Comparison of ENCODE assay signal across 8 cellular contexts in the genomic region with DNA sequence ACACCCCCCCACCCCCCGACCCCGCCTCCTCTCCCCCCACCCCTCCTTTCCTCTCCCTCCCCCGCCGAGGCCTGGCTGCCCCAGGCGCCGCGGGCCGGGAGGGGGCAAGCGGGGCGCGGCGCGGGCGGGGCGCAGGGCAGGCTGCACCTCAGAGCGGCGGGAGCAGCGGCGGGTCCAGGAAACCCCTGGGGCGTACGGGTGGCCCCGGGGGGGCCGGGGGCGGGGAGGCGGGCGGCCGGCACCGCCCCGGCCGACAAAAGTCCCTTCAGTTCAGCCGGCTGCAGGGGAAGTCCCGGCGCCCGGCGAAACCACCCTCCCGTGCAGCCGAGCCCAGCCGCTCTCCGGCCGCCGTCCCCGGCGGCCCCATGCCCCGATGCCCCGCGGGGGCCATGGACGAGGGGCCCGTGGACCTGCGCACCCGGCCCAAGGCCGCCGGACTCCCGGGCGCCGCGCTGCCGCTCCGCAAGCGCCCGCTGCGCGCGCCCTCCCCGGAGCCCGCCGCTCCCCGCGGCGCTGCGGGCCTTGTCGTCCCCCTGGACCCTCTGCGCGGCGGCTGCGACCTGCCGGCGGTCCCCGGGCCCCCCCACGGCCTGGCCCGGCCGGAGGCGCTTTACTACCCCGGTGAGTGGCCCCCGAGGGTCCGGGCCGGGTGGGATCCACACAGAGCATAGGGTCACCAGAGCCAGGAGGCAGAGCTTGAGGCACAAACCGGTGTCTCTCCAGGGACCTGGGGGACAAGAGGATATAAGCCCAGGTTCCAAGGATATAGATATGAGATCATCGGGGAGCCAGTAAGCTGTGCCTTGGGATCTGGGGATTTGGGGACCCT. TPM values are rescaled to one million over a fixed set of nuclear protein-coding genes. Genes with fewer than 3 reads are reported as not detected.
DNase-seq lines count a peak whose midpoint lies in the region; ATAC-seq and TF ChIP-seq lines count a peak whose summit lies in the region.

Gene BCL3 (plus strand): TSS at position 283 of the 829 bp plus-strand sequence. CDS start 83 bp downstream, at position 366.

- H3K9me3 Mint-ChIP-seq in natural killer cell, result no peaks in the 10 kb centered on the region

- peaks cover 0 to 32% (median 21%) of the 10 kb centered on the region in 4 donors for H3K36me3 ChIP-seq in esophagus muscularis mucosa

- TF ChIP-seq CTCF in esophagus muscularis mucosa (IDR thresholded peaks at IDR 0.05) (peak in 1 of 3 experiments; percentile 12), natural killer cell (IDR thresholded peaks at IDR 0.05) (no peak)

- 3% methylated on average over 4 of the region's 88 CpGs for WGBS in esophagus muscularis mucosa

- peaks cover 41 to 69% of the 10 kb centered on the region in 2 donors for H3K4me1 Mint-ChIP-seq in natural killer cell

- intact Hi-C loops in esophagus muscularis mucosa (cut with DNase I) (no loop called here), natural killer cell (cut with micrococcal nuclease) (loop anchor here (1.0 kb wide), 1 partner anchor 22 kb away; no protein-coding TSS in a partner anchor)

- TF ChIP-seq POLR2A in esophagus muscularis mucosa (IDR thresholded peaks at IDR 0.05; ENCODE audit: low read depth), result no peak

- ATAC-seq in GM21447 (IDR thresholded peaks at IDR 0.05; ENCODE audit: unreplicated experiment) (peak; percentile 26), natural killer cell (peak; percentile 43 to 79 (median 67))

- peak within 1 kb of the TSS; percentile 75 to 84 (median 80) for H3K4me3 ChIP-seq in esophagus muscularis mucosa

- no peak for TF ChIP-seq EP300 in esophagus muscularis mucosa (IDR thresholded peaks at IDR 0.05)

- H3K36me3 Mint-ChIP-seq in natural killer cell, result no peaks in the 10 kb centered on the region

- no peaks in the 10 kb centered on the region for H3K27me3 ChIP-seq in esophagus muscularis mucosa

- peak within 1 kb of the TSS; percentile 91 to 93 for H3K27ac Mint-ChIP-seq in natural killer cell

- DNase-seq in C1 segment of cervical spinal cord (lab: John Stamatoyannopoulos, UW), result peak in 8 of 14 donors; percentile 25 to 65 (median 48)
- DNase-seq in NCI-H226, result peak; percentile 77
- DNase-seq in activated T-cell treated with anti-CD3 and anti-CD28 coated beads for 24 hours (ENCODE audit: low read depth), result peak; percentile 52
- DNase-seq in esophagus muscularis mucosa (ENCODE audit: extremely low spot score), result no peak
- peak; percentile 77 for DNase-seq in natural killer cell
- peak in 25 of 49 donors; percentile 8 to 69 (median 29) for DNase-seq in substantia nigra (lab: John Stamatoyannopoulos, UW)
- DNase-seq in NCI-H1105 (lab: John Stamatoyannopoulos, UW), result no peak

- H3K9me3 ChIP-seq in esophagus muscularis mucosa, result no peaks in the 10 kb centered on the region

- H3K27ac ChIP-seq in esophagus muscularis mucosa (replicated peaks in 1 of 4) (peak within 1 kb of the TSS; percentile 89 to 96 (median 94)), substantia nigra (ENCODE audit: low read depth, low read length, poor library complexity, severe bottlenecking) (peak within 1 kb of the TSS; percentile 66)

- peak within 1 kb of the TSS; percentile 89 for H3K4me3 Mint-ChIP-seq in natural killer cell

- H3K27me3 Mint-ChIP-seq in natural killer cell (ENCODE audit: low read depth in 2 of 2), result no peaks in the 10 kb centered on the region

- peaks cover 57 to 94% (median 90%) of the 10 kb centered on the region in 4 donors for H3K4me1 ChIP-seq in esophagus muscularis mucosa

RNA-seq across cellular contexts. Expression of gene BCL3, which starts in this region (rescaled TPM):
- total RNA-seq in esophagus muscularis mucosa (100 to 1,000 TPM in 1 of 4 donors, 10 to 100 TPM in 2, 1 to 10 TPM in 1; 10.0 to 147 (median 20.2) TPM), natural killer cell (100 to 1,000 TPM; 152 to 199 (median 164) TPM)

Comparison
In these comparisons a context has a peak if more than half of its experiments do, and no peak if none do; other contexts are left out.
1. DNase-seq: peak in C1 segment of cervical spinal cord (8 of 14), NCI-H226 (single experiment), activated T-cell treated with anti-CD3 and anti-CD28 coated beads for 24 hours (single experiment), natural killer cell (single experiment) and substantia nigra (25 of 49); none in esophagus muscularis mucosa (single experiment) and NCI-H1105 (single experiment).